Comparison of ENCODE assay signal across 1 cellular context in genomic region chr7:2266911-2267310, GRCh38.
TF ChIP-seq lines count a peak whose summit lies in the region.

No MANE protein-coding gene starts in this region.

TF ChIP-seq in endothelial cell of umbilical vein, 7 proteins besides CTCF, POLR2A, EP300 and RAD21:
- TF ChIP-seq FOS (IDR thresholded peaks at IDR 0.05; ENCODE audit: borderline replicate concordance, insufficient read depth, low read length) (peak; percentile 31), POLR2AphosphoS5 (IDR thresholded peaks at IDR 0.05; ENCODE audit: insufficient read depth, low read depth, low read length) (no peak)
